In the genomic region with DNA sequence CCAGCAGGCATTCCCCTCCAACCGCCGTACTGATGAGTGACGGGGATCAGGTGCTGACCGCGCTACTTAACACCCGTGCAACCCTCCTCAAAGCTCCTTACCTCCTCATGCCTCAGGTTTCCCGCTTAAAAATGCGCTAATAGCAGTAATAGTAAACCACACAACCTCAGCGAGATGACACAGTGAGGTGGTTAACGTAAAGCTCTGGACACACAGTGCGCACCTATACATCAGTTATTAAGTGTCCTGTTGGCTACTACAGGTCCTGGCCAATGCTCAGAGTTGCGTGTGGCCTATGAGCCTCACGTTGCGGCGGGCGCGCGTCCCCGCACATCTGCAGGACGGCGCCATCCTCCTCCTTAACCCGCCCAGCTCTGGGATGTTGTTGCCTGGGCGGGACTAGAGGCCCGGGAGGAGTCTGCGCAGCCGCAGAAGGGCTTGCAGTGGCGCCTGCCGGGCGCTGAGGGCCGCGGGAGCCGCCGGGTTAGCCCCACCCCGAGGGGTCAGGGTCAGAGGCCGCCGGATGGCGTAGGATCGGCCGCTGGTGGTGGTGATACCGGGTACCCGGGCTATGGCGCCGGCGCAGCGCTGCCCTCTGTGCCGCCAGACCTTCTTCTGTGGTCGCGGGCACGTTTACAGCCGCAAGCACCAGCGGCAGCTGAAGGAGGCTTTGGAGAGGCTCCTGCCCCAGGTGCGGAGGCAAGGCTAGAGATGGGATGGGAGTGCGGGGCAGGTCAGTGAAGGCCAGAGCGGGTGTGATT, we compare ENCODE assay signal across 8 cellular contexts. TPM values are rescaled to one million over a fixed set of nuclear protein-coding genes. Genes with fewer than 3 reads are reported as not detected.
DNase-seq lines count a peak whose midpoint lies in the region; TF ChIP-seq lines count a peak whose summit lies in the region.

A gene with protein sequence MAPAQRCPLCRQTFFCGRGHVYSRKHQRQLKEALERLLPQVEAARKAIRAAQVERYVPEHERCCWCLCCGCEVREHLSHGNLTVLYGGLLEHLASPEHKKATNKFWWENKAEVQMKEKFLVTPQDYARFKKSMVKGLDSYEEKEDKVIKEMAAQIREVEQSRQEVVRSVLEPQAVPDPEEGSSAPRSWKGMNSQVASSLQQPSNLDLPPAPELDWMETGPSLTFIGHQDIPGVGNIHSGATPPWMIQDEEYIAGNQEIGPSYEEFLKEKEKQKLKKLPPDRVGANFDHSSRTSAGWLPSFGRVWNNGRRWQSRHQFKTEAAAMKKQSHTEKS (plus strand): TSS at position 512 of the 761 bp plus-strand sequence. CDS start 60 bp downstream, at position 572.

- H3K9me3 ChIP-seq in SK-N-MC (ENCODE audit: low read depth, low read length) = no peaks in the 10 kb centered on the region

- peaks cover 43% of the 10 kb centered on the region for H3K4me1 Mint-ChIP-seq in HFFc6 (ENCODE audit: low read depth)
- peaks cover 43% of the 10 kb centered on the region for H3K4me1 Mint-ChIP-seq in activated naive CD4-positive, alpha-beta T cell treated with anti-CD3 and anti-CD28 coated beads, Interleukin-2, amount 10 ng/mL, durations not matched to agents 7 days and 5 days

- H3K9me3 Mint-ChIP-seq in HFFc6 = no peaks in the 10 kb centered on the region
- no peaks in the 10 kb centered on the region for H3K9me3 Mint-ChIP-seq in activated naive CD4-positive, alpha-beta T cell treated with anti-CD3 and anti-CD28 coated beads, Interleukin-2, amount 10 ng/mL, durations not matched to agents 7 days and 5 days

- peak within 1 kb of the TSS; percentile 90 for H3K4me3 Mint-ChIP-seq in HFFc6
- H3K4me3 Mint-ChIP-seq in activated naive CD4-positive, alpha-beta T cell treated with anti-CD3 and anti-CD28 coated beads, Interleukin-2, amount 10 ng/mL, durations not matched to agents 7 days and 5 days = peak within 1 kb of the TSS; percentile 85

- peaks cover 29% of the 10 kb centered on the region for H3K36me3 ChIP-seq in SK-N-MC (ENCODE audit: insufficient read depth, low read length)

- H3K27ac ChIP-seq in SK-N-MC = 0 out of 2 replicates have a peak within 1 kb of the TSS, but pooled peaks have one; percentile 37

- CTCF ChIA-PET in activated naive CD4-positive, alpha-beta T cell treated with anti-CD3 and anti-CD28 coated beads, Interleukin-2, amount 10 ng/mL, durations not matched to agents 7 days and 5 days (lab: Charles Lee) = interaction anchor here (1.0 to 1.6 kb wide), 5 partner anchors 20 to 102 kb away, joined by 3 to 5 read pairs (median 4); partner anchors contain the start of genes RPS25, SLC37A4 and TRAPPC4

- TF ChIP-seq CTCF in HFFc6 (IDR thresholded peaks at IDR 0.05) = peak; percentile 7; the same call in 1 of the 2 replicates

- H3K27ac Mint-ChIP-seq in HFFc6 = peak within 1 kb of the TSS; percentile 88
- H3K27ac Mint-ChIP-seq in activated naive CD4-positive, alpha-beta T cell treated with anti-CD3 and anti-CD28 coated beads, Interleukin-2, amount 10 ng/mL, durations not matched to agents 7 days and 5 days = peak within 1 kb of the TSS; percentile 92

- peaks cover 24% of the 10 kb centered on the region for H3K36me3 Mint-ChIP-seq in HFFc6 (ENCODE audit: low read depth)
- peaks cover 34% of the 10 kb centered on the region for H3K36me3 Mint-ChIP-seq in activated naive CD4-positive, alpha-beta T cell treated with anti-CD3 and anti-CD28 coated beads, Interleukin-2, amount 10 ng/mL, durations not matched to agents 7 days and 5 days

- peak; percentile 72 for DNase-seq in GM04504 (ENCODE audit: low read depth)
- peak; percentile 78 for DNase-seq in HFFc6
- DNase-seq in NAMALWA (ENCODE audit: low spot score) = peak; percentile 94
- peak; percentile 28 for DNase-seq in SK-N-MC (ENCODE audit: low read depth, low spot score)
- DNase-seq in activated naive CD4-positive, alpha-beta T cell treated with anti-CD3 and anti-CD28 coated beads, Interleukin-2, amount 10 ng/mL, durations not matched to agents 7 days and 5 days = peak; percentile 98
- DNase-seq in germinal center (ENCODE audit: low spot score) = peak; percentile 98
- DNase-seq in nucleus accumbens (lab: John Stamatoyannopoulos, UW) = peak; percentile 49 to 98 (median 93)
- DNase-seq in superior temporal gyrus (ENCODE audit: extremely low spot score) = peak; percentile 97

- H3K27me3 Mint-ChIP-seq in HFFc6 (ENCODE audit: insufficient read depth) = no peaks in the 10 kb centered on the region; the same call in 1 of the 2 replicates
- no peaks in the 10 kb centered on the region for H3K27me3 Mint-ChIP-seq in activated naive CD4-positive, alpha-beta T cell treated with anti-CD3 and anti-CD28 coated beads, Interleukin-2, amount 10 ng/mL, durations not matched to agents 7 days and 5 days

- peak within 1 kb of the TSS; percentile 87 for H3K9ac ChIP-seq in SK-N-MC (ENCODE audit: insufficient read length)

- peak within 1 kb of the TSS; percentile 97 for H3K4me3 ChIP-seq in SK-N-MC

RNA-seq across cellular contexts. Expression of the gene that starts here (rescaled TPM):
- 10 to 100 TPM; 15.5 to 19.1 (median 17.0) TPM for total RNA-seq in HFFc6 (2021; fragmentation: NEBNext Ultra II Directional; extraction: Animal tissue kit (Norgen Biotek cat#: 25700))

Comparison
In these comparisons a context has a peak if more than half of its experiments do, and no peak if none do; other contexts are left out.
1. Peak in every context shown above with its lines: DNase-seq, H3K4me3 ChIP-seq and H3K27ac ChIP-seq.
2. DNase-seq: peak in every context shown above with its lines; median percentile 98 in activated naive CD4-positive, alpha-beta T cell treated with anti-CD3 and anti-CD28 coated beads, Interleukin-2, amount 10 ng/mL, durations not matched to agents 7 days and 5 days; 98 in germinal center; 97 in superior temporal gyrus; 94 in NAMALWA; 93 in nucleus accumbens; 78 in HFFc6; 72 in GM04504; 28 in SK-N-MC.